Comparison of ENCODE assay signal across 19 cellular contexts in genomic region chr22:30891443-30891755, GRCh38.
DNase-seq lines count a peak whose midpoint lies in the region; ATAC-seq and TF ChIP-seq lines count a peak whose summit lies in the region.
"Had no signal": no experiment of that assay in that cellular context is flagged by ENCODE, and none has a peak within 500 bp of the region (broad histone marks: within the 10 kb centered on the region; RNA-seq: fewer than 3 reads in every experiment).

No MANE protein-coding gene starts in this region.

- no peaks in the 10 kb centered on the region for H3K36me3 ChIP-seq in H7 (replicated peaks; ENCODE audit: control insufficient read depth, insufficient read depth, low read length)

- TF ChIP-seq CTCF in coronary artery (IDR thresholded peaks at IDR 0.05), result no peak

- H3K4me3 ChIP-seq in H7 (ENCODE audit: insufficient read depth, low read depth, low read length), result no peak overlapping the region
- no peak overlapping the region for H3K4me3 ChIP-seq in coronary artery
- H3K4me3 ChIP-seq: A549, GM12878, GM23248, PC-9 had no signal

- H3K36me3 Mint-ChIP-seq in activated T-cell treated with anti-CD3 and anti-CD28 coated beads, Interleukin-2, amount 50 U/mL, for 24 hours (ENCODE audit: low read depth), result peaks cover 11% of the 10 kb centered on the region
- H3K36me3 Mint-ChIP-seq in activated T-cell treated with anti-CD3 and anti-CD28 coated beads, Interleukin-2, amount 50 U/mL, for 4 hours (ENCODE audit: insufficient read depth), result peaks cover 2% of the 10 kb centered on the region

- H3K27me3 ChIP-seq in H7 (ENCODE audit: control insufficient read depth, insufficient read depth, low read length), result no peaks in the 10 kb centered on the region

- H3K4me1 Mint-ChIP-seq in activated T-cell treated with anti-CD3 and anti-CD28 coated beads, Interleukin-2, amount 50 U/mL, for 24 hours (ENCODE audit: low read depth), result peaks cover 20% of the 10 kb centered on the region
- H3K4me1 Mint-ChIP-seq in activated T-cell treated with anti-CD3 and anti-CD28 coated beads, Interleukin-2, amount 50 U/mL, for 4 hours (ENCODE audit: low read depth), result peaks cover 28% of the 10 kb centered on the region

- H3K9me3 Mint-ChIP-seq in activated T-cell treated with anti-CD3 and anti-CD28 coated beads, Interleukin-2, amount 50 U/mL, for 24 hours, result no peaks in the 10 kb centered on the region
- H3K9me3 Mint-ChIP-seq in activated T-cell treated with anti-CD3 and anti-CD28 coated beads, Interleukin-2, amount 50 U/mL, for 4 hours, result no peaks in the 10 kb centered on the region

- H3K27me3 Mint-ChIP-seq in activated T-cell treated with anti-CD3 and anti-CD28 coated beads, Interleukin-2, amount 50 U/mL, for 24 hours, result no peaks in the 10 kb centered on the region
- no peaks in the 10 kb centered on the region for H3K27me3 Mint-ChIP-seq in activated T-cell treated with anti-CD3 and anti-CD28 coated beads, Interleukin-2, amount 50 U/mL, for 4 hours (ENCODE audit: low read depth)

- H3K4me3 Mint-ChIP-seq in activated T-cell treated with anti-CD3 and anti-CD28 coated beads, Interleukin-2, amount 50 U/mL, for 24 hours, result no peak overlapping the region
- no peak overlapping the region for H3K4me3 Mint-ChIP-seq in activated T-cell treated with anti-CD3 and anti-CD28 coated beads, Interleukin-2, amount 50 U/mL, for 4 hours

- H3K27ac ChIP-seq in coronary artery, result no peak overlapping the region
- H3K27ac ChIP-seq: GM23248, PC-9 had no signal

- ATAC-seq in activated T-cell treated with anti-CD3 and anti-CD28 coated beads, Interleukin-2, amount 50 U/mL, for 4 hours, result no peak
- ATAC-seq in GM19467 (IDR thresholded peaks at IDR 0.05; ENCODE audit: unreplicated experiment) (no peak), GM21717 (IDR thresholded peaks at IDR 0.05; ENCODE audit: unreplicated experiment) (no peak)

- peak; percentile 17 for DNase-seq in activated T-cell treated with anti-CD3 and anti-CD28 coated beads, Interleukin-2, amount 50 U/mL, for 24 hours
- DNase-seq in activated T-cell treated with anti-CD3 and anti-CD28 coated beads, Interleukin-2, amount 50 U/mL, for 4 hours, result no peak
- DNase-seq in H7 (peak; percentile 38), mesenteric fat pad (ENCODE audit: low spot score) (peak; percentile 73), coronary artery (ENCODE audit: low spot score) (no peak)
- DNase-seq in stimulated activated CD8-positive, alpha-beta memory T cell treated with anti-CD3 and anti-CD28 coated beads, Interleukin-4, amount 100 ng/mL, for 48 hours, result peak; percentile 5
- DNase-seq: Calu3, DMS79, GM23248, MV-4-11, NCI-H1436 treated with DMSO at 0.1 percent for 48 hours, NCI-H2081 treated with DMSO at 0.1 percent for 48 hours, NCI-H345, NCI-H526 treated with DMSO at 0.1 percent for 48 hours, PC-9 had no signal

- H3K27ac Mint-ChIP-seq in activated T-cell treated with anti-CD3 and anti-CD28 coated beads, Interleukin-2, amount 50 U/mL, for 24 hours, result no peak overlapping the region

Comparison
In these comparisons a context has a peak if more than half of its experiments do, and no peak if none do; other contexts are left out.
1. DNase-seq: peak in activated T-cell treated with anti-CD3 and anti-CD28 coated beads, Interleukin-2, amount 50 U/mL, for 24 hours (single experiment), H7 (single experiment), mesenteric fat pad (single experiment) and stimulated activated CD8-positive, alpha-beta memory T cell treated with anti-CD3 and anti-CD28 coated beads, Interleukin-4, amount 100 ng/mL, for 48 hours (single experiment); none in activated T-cell treated with anti-CD3 and anti-CD28 coated beads, Interleukin-2, amount 50 U/mL, for 4 hours (single experiment) and coronary artery (single experiment).